In the genomic region with DNA sequence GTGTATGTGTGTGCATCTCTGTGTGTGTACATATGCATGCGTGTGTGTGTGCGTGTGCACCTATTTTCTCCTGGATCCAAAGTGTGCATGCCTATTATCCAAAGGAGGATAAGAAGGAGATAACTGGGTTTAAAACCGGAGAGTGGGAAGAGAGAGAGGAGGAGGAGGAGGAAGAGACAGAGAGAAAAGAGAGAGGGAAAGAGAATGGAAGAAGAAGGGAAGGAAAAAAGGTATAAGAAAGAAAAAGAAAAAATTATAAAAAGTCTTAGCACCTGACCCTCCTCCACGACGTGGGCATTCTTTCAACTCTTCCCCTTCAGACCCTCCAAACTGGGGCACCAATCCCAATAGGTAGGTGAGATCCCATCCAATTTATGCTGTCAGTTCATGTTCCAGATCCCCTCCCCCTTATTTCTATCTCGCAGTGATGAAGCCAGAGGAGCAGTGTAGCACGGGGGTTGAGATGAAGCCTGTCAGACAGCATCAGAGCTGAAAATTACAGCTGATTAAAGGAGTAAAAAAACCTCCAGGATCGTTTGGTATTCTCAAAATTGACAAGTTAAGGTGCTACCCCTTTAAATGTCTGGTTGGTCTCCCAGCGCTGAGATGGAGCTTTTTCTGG, we compare ENCODE assay signal across 19 cellular contexts.
"Had no signal": no experiment of that assay in that cellular context is flagged by ENCODE, and none has a peak within 500 bp of the region (broad histone marks: within the 10 kb centered on the region; RNA-seq: fewer than 3 reads in every experiment).

No MANE protein-coding gene starts in this region.

- H3K4me1 Mint-ChIP-seq: activated CD4-positive, alpha-beta memory T cell treated with anti-CD3 and anti-CD28 coated beads, Interleukin-2, amount 10 ng/mL, durations not matched to agents 7 days and 5 days; activated CD4-positive, alpha-beta T cell treated with anti-CD3 and anti-CD28 coated beads for 36 hours; naive B cell had no signal

- H3K36me3 ChIP-seq: right atrium auricular region, transverse colon had no signal

- H3K9me3 Mint-ChIP-seq: activated CD4-positive, alpha-beta memory T cell treated with anti-CD3 and anti-CD28 coated beads, Interleukin-2, amount 10 ng/mL, durations not matched to agents 7 days and 5 days; activated naive CD4-positive, alpha-beta T cell treated with anti-CD3 and anti-CD28 coated beads, Interleukin-2, amount 50 U/mL, for 24 hours; activated T-cell treated with anti-CD3 and anti-CD28 coated beads, Interleukin-2, amount 50 U/mL, for 24 hours; naive B cell; T-cell had no signal

- H3K4me3 Mint-ChIP-seq: activated CD4-positive, alpha-beta memory T cell treated with anti-CD3 and anti-CD28 coated beads, Interleukin-2, amount 10 ng/mL, durations not matched to agents 7 days and 5 days; activated CD4-positive, alpha-beta T cell treated with anti-CD3 and anti-CD28 coated beads for 36 hours; activated naive CD4-positive, alpha-beta T cell treated with anti-CD3 and anti-CD28 coated beads, Interleukin-2, amount 50 U/mL, for 24 hours; activated T-cell treated with anti-CD3 and anti-CD28 coated beads, Interleukin-2, amount 50 U/mL, for 24 hours; naive B cell; T-cell had no signal

- H3K27me3 ChIP-seq: right atrium auricular region, transverse colon had no signal

- H3K9me3 ChIP-seq: right atrium auricular region, transverse colon had no signal

- H3K4me3 ChIP-seq: transverse colon had no signal

- H3K4me1 ChIP-seq: transverse colon had no signal

- ATAC-seq: activated CD4-positive, alpha-beta T cell treated with anti-CD3 and anti-CD28 coated beads for 36 hours; stimulated activated naive CD8-positive, alpha-beta T cell treated with anti-CD3 and anti-CD28 coated beads, Interleukin-15, Interleukin-2, amounts not matched to agents 100 U/mL and 50 U/mL, for 24 hours; T-cell had no signal

- FAIRE-seq: endothelial cell of umbilical vein, small intestine had no signal

- H3K36me3 Mint-ChIP-seq: activated naive CD4-positive, alpha-beta T cell treated with anti-CD3 and anti-CD28 coated beads, Interleukin-2, amount 50 U/mL, for 24 hours; naive B cell; T-cell had no signal

- H3K27ac ChIP-seq: right atrium auricular region, transverse colon had no signal

- DNase-seq: activated CD4-positive, alpha-beta memory T cell treated with anti-CD3 and anti-CD28 coated beads, Interleukin-2, amount 10 ng/mL, durations not matched to agents 7 days and 5 days; activated CD4-positive, alpha-beta T cell treated with anti-CD3 and anti-CD28 coated beads for 36 hours; activated effector memory CD4-positive, alpha-beta T cell treated with Interleukin-2 at 50 U/mL for 16 hours; activated T-cell treated with anti-CD3 and anti-CD28 coated beads, Interleukin-2, amount 50 U/mL, for 24 hours; central memory CD4-positive, alpha-beta T cell; cortex of kidney; effector CD8-positive, alpha-beta T cell; foreskin fibroblast; left cardiac atrium; naive B cell; stimulated activated CD4-positive, alpha-beta T cell treated with anti-CD3 and anti-CD28 coated beads, Interleukin-4, amount 100 ng/mL, for 4 hours; stimulated activated CD8-positive, alpha-beta memory T cell treated with anti-CD3 and anti-CD28 coated beads, Interleukin-4, amount 100 ng/mL, for 48 hours; stimulated activated naive CD8-positive, alpha-beta T cell treated with anti-CD3 and anti-CD28 coated beads, Interleukin-15, Interleukin-2, amounts not matched to agents 100 U/mL and 50 U/mL, for 24 hours; T-cell; transverse colon had no signal

- H3K27ac Mint-ChIP-seq: activated CD4-positive, alpha-beta memory T cell treated with anti-CD3 and anti-CD28 coated beads, Interleukin-2, amount 10 ng/mL, durations not matched to agents 7 days and 5 days; activated CD4-positive, alpha-beta T cell treated with anti-CD3 and anti-CD28 coated beads for 36 hours; activated naive CD4-positive, alpha-beta T cell treated with anti-CD3 and anti-CD28 coated beads, Interleukin-2, amount 50 U/mL, for 24 hours; activated T-cell treated with anti-CD3 and anti-CD28 coated beads, Interleukin-2, amount 50 U/mL, for 24 hours; T-cell had no signal
